1 cellular context compared by ENCODE assay signal in the genomic region with DNA sequence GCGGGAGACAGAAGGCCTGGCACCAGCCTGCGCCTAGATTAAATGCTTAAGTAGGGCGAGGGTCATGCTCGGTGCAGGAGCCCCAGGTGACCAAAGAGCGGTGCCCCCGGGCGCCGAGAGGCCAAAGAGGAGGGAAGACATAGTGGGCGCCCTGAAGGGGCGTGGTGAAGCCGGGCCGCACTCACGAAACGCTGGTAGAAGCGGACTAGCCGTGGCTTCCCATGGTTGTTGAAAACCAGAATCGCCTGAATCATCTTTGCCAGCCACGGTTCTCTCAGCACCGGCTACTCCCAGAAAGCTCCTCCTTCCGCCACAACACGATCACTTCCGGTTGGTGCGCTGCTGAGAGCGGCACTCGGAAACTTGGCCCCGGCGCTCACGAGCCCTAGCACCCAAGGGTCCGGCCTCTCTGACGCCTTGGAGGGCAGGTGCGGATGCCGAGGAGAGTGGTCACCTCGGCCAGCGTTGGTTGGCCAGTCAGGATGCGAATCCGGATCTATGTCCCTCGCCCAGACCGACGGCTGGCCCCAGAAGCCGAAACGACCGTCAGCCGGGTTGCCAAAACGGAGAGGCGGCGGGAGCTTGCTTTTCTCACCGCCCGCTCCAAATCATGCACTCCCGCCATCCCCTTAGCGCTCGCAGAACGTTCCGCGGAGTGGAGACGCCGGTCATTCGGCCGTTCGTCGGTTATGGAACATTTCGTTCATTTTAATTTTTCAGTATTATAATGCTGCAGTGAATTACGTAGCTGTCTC.
A peak's percentile ranks its signal among the peaks of the same experiment; 100 is the strongest.
TF ChIP-seq lines count a peak whose summit lies in the region.

Gene AP3S2, minus strand, starts transcription at position 299 of the 755 bp plus-strand sequence. Its CDS starts 45 bp downstream, at position 254.

TF ChIP-seq in GM12878, 131 proteins besides CTCF, POLR2A, EP300 and RAD21 (continued from another document and continues in another):
- TF ChIP-seq SREBF2 (IDR thresholded peaks at IDR 0.05; ENCODE audit: low read length) (peak; percentile 54; the same call in 1 of the 2 replicates), ELK1 (IDR thresholded peaks at IDR 0.05; ENCODE audit: low read depth, low read length) (peak; percentile 95), PAX5 (IDR thresholded peaks at IDR 0.05; ENCODE audit: borderline replicate concordance, low read depth, low read length) (0 out of 2 replicates have a peak, but pooled peaks have one; percentile 32), KLF5 (IDR thresholded peaks at IDR 0.05; ENCODE audit: partially characterized antibody) (peak; percentile 53), SMAD5 (IDR thresholded peaks at IDR 0.05; ENCODE audit: low read depth) (peak; percentile 81; the same call in 1 of the 2 replicates), RELA (IDR thresholded peaks at IDR 0.05; ENCODE audit: borderline replicate concordance, partially characterized antibody) (peak; percentile 86), BCLAF1 (IDR thresholded peaks at IDR 0.05) (no peak), ZNF217 (IDR thresholded peaks at IDR 0.05) (peak; percentile 39; the same call in 1 of the 2 replicates), PBX3 (IDR thresholded peaks at IDR 0.05; ENCODE audit: insufficient replicate concordance, low read depth, low read length) (no peak), POLR2AphosphoS5 (IDR thresholded peaks at IDR 0.05; ENCODE audit: low read length) (peak; percentile 94), ZNF24 (IDR thresholded peaks at IDR 0.05) (peak; percentile 77), KAT2A (conservative IDR thresholded peaks at IDR 0.05; ENCODE audit: control insufficient read depth, low read depth, low read length) (no peak), HDAC6 (IDR thresholded peaks at IDR 0.05; ENCODE audit: unreplicated experiment) (no peak), NBN (IDR thresholded peaks at IDR 0.05) (peak; percentile 97), MAX (IDR thresholded peaks at IDR 0.05; ENCODE audit: low read depth, low read length) (peak; percentile 82), MEF2B (IDR thresholded peaks at IDR 0.05; ENCODE audit: partially characterized antibody, poor library complexity, severe bottlenecking) (no peak), SRF (IDR thresholded peaks at IDR 0.05; ENCODE audit: low read depth in 2 of 2, low read length in 2 of 2) (peak in 1 of 2 experiments; percentile 91; a peak in 3 of 4 replicates), MTA2 (IDR thresholded peaks at IDR 0.05; ENCODE audit: low read depth) (0 out of 2 replicates have a peak, but pooled peaks have one; percentile 53), STAT1 (conservative IDR thresholded peaks at IDR 0.05) (0 out of 2 replicates have a peak, but pooled peaks have one; percentile 90), ZNF207 (IDR thresholded peaks at IDR 0.05; ENCODE audit: borderline replicate concordance) (peak; percentile 89), SUPT20H (IDR thresholded peaks at IDR 0.05; ENCODE audit: borderline replicate concordance, control insufficient read depth, low read depth, low read length) (no peak), SIX5 (IDR thresholded peaks at IDR 0.05; ENCODE audit: low read depth, low read length, severe bottlenecking) (peak; percentile 72), POU2F2 (IDR thresholded peaks at IDR 0.05; ENCODE audit: borderline replicate concordance, low read depth, low read length) (peak; percentile 87; the same call in 2 of the 3 replicates), RUNX3 (IDR thresholded peaks at IDR 0.05; ENCODE audit: low read length) (peak; percentile 24), RB1 (IDR thresholded peaks at IDR 0.05; ENCODE audit: borderline replicate concordance) (peak; percentile 96; the same call in 1 of the 2 replicates)
- TF ChIP-seq, protein P1, sequence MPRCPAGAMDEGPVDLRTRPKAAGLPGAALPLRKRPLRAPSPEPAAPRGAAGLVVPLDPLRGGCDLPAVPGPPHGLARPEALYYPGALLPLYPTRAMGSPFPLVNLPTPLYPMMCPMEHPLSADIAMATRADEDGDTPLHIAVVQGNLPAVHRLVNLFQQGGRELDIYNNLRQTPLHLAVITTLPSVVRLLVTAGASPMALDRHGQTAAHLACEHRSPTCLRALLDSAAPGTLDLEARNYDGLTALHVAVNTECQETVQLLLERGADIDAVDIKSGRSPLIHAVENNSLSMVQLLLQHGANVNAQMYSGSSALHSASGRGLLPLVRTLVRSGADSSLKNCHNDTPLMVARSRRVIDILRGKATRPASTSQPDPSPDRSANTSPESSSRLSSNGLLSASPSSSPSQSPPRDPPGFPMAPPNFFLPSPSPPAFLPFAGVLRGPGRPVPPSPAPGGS (IDR thresholded peaks at IDR 0.05; ENCODE audit: borderline replicate concordance, insufficient read depth, low read depth, low read length, poor library complexity, severe bottlenecking): no peak
- TF ChIP-seq, protein P2, sequence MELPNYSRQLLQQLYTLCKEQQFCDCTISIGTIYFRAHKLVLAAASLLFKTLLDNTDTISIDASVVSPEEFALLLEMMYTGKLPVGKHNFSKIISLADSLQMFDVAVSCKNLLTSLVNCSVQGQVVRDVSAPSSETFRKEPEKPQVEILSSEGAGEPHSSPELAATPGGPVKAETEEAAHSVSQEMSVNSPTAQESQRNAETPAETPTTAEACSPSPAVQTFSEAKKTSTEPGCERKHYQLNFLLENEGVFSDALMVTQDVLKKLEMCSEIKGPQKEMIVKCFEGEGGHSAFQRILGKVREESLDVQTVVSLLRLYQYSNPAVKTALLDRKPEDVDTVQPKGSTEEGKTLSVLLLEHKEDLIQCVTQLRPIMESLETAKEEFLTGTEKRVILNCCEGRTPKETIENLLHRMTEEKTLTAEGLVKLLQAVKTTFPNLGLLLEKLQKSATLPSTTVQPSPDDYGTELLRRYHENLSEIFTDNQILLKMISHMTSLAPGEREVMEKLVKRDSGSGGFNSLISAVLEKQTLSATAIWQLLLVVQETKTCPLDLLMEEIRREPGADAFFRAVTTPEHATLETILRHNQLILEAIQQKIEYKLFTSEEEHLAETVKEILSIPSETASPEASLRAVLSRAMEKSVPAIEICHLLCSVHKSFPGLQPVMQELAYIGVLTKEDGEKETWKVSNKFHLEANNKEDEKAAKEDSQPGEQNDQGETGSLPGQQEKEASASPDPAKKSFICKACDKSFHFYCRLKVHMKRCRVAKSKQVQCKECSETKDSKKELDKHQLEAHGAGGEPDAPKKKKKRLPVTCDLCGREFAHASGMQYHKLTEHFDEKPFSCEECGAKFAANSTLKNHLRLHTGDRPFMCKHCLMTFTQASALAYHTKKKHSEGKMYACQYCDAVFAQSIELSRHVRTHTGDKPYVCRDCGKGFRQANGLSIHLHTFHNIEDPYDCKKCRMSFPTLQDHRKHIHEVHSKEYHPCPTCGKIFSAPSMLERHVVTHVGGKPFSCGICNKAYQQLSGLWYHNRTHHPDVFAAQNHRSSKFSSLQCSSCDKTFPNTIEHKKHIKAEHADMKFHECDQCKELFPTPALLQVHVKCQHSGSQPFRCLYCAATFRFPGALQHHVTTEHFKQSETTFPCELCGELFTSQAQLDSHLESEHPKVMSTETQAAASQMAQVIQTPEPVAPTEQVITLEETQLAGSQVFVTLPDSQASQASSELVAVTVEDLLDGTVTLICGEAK (IDR thresholded peaks at IDR 0.05; ENCODE audit: borderline replicate concordance): peak; percentile 99
- TF ChIP-seq, protein P3, sequence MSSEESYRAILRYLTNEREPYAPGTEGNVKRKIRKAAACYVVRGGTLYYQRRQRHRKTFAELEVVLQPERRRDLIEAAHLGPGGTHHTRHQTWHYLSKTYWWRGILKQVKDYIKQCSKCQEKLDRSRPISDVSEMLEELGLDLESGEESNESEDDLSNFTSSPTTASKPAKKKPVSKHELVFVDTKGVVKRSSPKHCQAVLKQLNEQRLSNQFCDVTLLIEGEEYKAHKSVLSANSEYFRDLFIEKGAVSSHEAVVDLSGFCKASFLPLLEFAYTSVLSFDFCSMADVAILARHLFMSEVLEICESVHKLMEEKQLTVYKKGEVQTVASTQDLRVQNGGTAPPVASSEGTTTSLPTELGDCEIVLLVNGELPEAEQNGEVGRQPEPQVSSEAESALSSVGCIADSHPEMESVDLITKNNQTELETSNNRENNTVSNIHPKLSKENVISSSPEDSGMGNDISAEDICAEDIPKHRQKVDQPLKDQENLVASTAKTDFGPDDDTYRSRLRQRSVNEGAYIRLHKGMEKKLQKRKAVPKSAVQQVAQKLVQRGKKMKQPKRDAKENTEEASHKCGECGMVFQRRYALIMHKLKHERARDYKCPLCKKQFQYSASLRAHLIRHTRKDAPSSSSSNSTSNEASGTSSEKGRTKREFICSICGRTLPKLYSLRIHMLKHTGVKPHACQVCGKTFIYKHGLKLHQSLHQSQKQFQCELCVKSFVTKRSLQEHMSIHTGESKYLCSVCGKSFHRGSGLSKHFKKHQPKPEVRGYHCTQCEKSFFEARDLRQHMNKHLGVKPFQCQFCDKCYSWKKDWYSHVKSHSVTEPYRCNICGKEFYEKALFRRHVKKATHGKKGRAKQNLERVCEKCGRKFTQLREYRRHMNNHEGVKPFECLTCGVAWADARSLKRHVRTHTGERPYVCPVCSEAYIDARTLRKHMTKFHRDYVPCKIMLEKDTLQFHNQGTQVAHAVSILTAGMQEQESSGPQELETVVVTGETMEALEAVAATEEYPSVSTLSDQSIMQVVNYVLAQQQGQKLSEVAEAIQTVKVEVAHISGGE (CRISPR knock-in tag; IDR thresholded peaks at IDR 0.05): peak; percentile 98
- TF ChIP-seq, protein P4, sequence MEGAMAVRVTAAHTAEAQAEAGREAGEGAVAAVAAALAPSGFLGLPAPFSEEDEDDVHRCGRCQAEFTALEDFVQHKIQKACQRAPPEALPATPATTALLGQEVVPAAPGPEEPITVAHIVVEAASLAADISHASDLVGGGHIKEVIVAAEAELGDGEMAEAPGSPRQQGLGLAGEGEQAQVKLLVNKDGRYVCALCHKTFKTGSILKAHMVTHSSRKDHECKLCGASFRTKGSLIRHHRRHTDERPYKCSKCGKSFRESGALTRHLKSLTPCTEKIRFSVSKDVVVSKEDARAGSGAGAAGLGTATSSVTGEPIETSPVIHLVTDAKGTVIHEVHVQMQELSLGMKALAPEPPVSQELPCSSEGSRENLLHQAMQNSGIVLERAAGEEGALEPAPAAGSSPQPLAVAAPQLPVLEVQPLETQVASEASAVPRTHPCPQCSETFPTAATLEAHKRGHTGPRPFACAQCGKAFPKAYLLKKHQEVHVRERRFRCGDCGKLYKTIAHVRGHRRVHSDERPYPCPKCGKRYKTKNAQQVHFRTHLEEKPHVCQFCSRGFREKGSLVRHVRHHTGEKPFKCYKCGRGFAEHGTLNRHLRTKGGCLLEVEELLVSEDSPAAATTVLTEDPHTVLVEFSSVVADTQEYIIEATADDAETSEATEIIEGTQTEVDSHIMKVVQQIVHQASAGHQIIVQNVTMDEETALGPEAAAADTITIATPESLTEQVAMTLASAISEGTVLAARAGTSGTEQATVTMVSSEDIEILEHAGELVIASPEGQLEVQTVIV (IDR thresholded peaks at IDR 0.05; ENCODE audit: borderline replicate concordance, partially characterized antibody): peak; percentile 64
- TF ChIP-seq, protein P5, sequence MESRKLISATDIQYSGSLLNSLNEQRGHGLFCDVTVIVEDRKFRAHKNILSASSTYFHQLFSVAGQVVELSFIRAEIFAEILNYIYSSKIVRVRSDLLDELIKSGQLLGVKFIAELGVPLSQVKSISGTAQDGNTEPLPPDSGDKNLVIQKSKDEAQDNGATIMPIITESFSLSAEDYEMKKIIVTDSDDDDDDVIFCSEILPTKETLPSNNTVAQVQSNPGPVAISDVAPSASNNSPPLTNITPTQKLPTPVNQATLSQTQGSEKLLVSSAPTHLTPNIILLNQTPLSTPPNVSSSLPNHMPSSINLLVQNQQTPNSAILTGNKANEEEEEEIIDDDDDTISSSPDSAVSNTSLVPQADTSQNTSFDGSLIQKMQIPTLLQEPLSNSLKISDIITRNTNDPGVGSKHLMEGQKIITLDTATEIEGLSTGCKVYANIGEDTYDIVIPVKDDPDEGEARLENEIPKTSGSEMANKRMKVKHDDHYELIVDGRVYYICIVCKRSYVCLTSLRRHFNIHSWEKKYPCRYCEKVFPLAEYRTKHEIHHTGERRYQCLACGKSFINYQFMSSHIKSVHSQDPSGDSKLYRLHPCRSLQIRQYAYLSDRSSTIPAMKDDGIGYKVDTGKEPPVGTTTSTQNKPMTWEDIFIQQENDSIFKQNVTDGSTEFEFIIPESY (IDR thresholded peaks at IDR 0.05): no peak
